1 cellular context compared by ENCODE assay signal in the genomic region with DNA sequence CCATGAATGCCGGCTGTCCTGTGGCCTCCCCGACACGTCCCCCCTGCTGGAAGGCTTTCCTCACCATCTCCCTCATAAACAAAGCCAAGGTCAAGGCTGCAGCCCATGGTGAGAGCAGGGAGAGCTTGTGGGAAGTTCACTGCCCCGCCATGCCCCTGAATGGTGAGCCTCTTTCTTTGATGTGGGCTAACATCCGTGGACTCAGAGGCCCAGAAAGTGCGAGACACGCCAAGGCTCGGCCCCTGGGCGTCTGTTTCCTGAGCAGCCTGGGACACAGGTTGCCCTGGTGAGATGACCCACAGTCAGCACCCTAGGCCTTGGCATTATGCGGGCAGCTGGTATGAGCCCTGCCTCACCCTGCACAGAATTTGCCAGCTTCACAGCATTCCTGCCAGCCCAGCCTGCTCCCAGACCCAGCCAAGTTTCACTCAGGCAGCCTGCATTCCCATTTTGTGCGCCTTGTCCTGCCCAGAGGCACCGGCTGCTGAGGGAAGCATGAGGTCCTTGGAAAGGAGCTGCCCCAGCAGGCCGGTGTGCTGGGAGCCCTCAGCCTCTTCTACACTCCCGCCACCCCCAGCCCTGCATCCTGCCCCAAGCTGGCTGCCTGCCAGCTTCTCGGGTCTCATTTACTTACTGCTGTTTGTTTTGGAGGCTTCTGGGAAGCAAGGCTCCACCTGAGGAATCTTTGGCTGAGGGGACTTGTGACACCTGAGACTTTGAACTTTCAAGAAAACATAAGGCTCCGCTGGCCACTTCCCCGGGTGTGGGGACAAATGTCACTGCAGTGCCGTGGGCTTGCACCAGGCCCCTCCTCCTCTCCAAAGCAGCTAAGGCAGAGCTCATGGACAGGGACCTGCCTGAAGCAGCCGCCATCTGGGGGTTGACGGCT.
TF ChIP-seq lines count a peak whose summit lies in the region.

No MANE protein-coding gene starts in this region.

TF ChIP-seq in HepG2, 621 proteins besides CTCF, POLR2A, EP300 and RAD21 (continued from another document and continues in another):
- TF ChIP-seq E2F1 (CRISPR knock-in tag; IDR thresholded peaks at IDR 0.05) (no peak), ZNF512B (CRISPR knock-in tag; IDR thresholded peaks at IDR 0.05; ENCODE audit: borderline replicate concordance) (0 out of 2 replicates have a peak, but pooled peaks have one; percentile 23), ZNF256 (CRISPR knock-in tag; conservative IDR thresholded peaks at IDR 0.05) (no peak), THRA (CRISPR knock-in tag; IDR thresholded peaks at IDR 0.05; ENCODE audit: borderline replicate concordance) (peak; percentile 98), GABPB1 (CRISPR knock-in tag; IDR thresholded peaks at IDR 0.05) (peak; percentile 72), HMGXB3 (CRISPR knock-in tag; IDR thresholded peaks at IDR 0.05; ENCODE audit: borderline replicate concordance) (0 out of 2 replicates have a peak, but pooled peaks have one; percentile 65), NFRKB (IDR thresholded peaks at IDR 0.05) (no peak), SKIL (CRISPR knock-in tag; IDR thresholded peaks at IDR 0.05; ENCODE audit: borderline replicate concordance) (peak; percentile 100), ZNF253 (CRISPR knock-in tag; IDR thresholded peaks at IDR 0.05; ENCODE audit: borderline replicate concordance) (peak; percentile 39; the same call in 1 of the 2 replicates), FOSL2 (CRISPR knock-in tag; IDR thresholded peaks at IDR 0.05) (peak; percentile 92), TCF7 (IDR thresholded peaks at IDR 0.05; ENCODE audit: low read depth) (peak; percentile 97), ZNF329 (CRISPR knock-in tag; IDR thresholded peaks at IDR 0.05; ENCODE audit: low read depth) (0 out of 2 replicates have a peak, but pooled peaks have one; percentile 41), ZBTB38 (CRISPR knock-in tag; IDR thresholded peaks at IDR 0.05) (no peak; the same call in 1 of the 2 replicates), ZNF773 (CRISPR knock-in tag; IDR thresholded peaks at IDR 0.05; ENCODE audit: borderline replicate concordance) (no peak), KLF16 (CRISPR knock-in tag; IDR thresholded peaks at IDR 0.05) (peak in 1 of 2 experiments; percentile 87; a peak in 1 of 4 replicates), LCORL (IDR thresholded peaks at IDR 0.05) (no peak), LCORL (CRISPR knock-in tag; IDR thresholded peaks at IDR 0.05) (peak; percentile 77), ZNF282 (IDR thresholded peaks at IDR 0.05; ENCODE audit: partially characterized antibody) (no peak), ZNF761 (CRISPR knock-in tag; conservative IDR thresholded peaks at IDR 0.05) (peak; percentile 86), SIN3A (IDR thresholded peaks at IDR 0.05; ENCODE audit: borderline replicate concordance, low read depth, low read length) (peak; percentile 42; the same call in 1 of the 2 replicates), RBM22 (optimal IDR thresholded peaks at IDR 0.05; ENCODE audit: low read length) (no peak), NONO (IDR thresholded peaks at IDR 0.05) (no peak), NONO (CRISPR knock-in tag; conservative IDR thresholded peaks at IDR 0.05) (peak; percentile 70; the same call in 1 of the 2 replicates), SMYD3 (CRISPR knock-in tag; IDR thresholded peaks at IDR 0.05) (no peak), GTF2F1 (IDR thresholded peaks at IDR 0.05; ENCODE audit: low read length) (no peak), GLI4 (CRISPR knock-in tag; IDR thresholded peaks at IDR 0.05; ENCODE audit: borderline replicate concordance) (no peak), NR1H2 (CRISPR knock-in tag; IDR thresholded peaks at IDR 0.05; ENCODE audit: borderline replicate concordance, low read depth) (peak; percentile 72; the same call in 1 of the 2 replicates), TRIM22 (IDR thresholded peaks at IDR 0.05) (no peak), AKAP8 (CRISPR knock-in tag; IDR thresholded peaks at IDR 0.05) (no peak)
- TF ChIP-seq, protein P1, sequence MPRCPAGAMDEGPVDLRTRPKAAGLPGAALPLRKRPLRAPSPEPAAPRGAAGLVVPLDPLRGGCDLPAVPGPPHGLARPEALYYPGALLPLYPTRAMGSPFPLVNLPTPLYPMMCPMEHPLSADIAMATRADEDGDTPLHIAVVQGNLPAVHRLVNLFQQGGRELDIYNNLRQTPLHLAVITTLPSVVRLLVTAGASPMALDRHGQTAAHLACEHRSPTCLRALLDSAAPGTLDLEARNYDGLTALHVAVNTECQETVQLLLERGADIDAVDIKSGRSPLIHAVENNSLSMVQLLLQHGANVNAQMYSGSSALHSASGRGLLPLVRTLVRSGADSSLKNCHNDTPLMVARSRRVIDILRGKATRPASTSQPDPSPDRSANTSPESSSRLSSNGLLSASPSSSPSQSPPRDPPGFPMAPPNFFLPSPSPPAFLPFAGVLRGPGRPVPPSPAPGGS (CRISPR knock-in tag; IDR thresholded peaks at IDR 0.05) = peak; percentile 88
- TF ChIP-seq, protein P2, sequence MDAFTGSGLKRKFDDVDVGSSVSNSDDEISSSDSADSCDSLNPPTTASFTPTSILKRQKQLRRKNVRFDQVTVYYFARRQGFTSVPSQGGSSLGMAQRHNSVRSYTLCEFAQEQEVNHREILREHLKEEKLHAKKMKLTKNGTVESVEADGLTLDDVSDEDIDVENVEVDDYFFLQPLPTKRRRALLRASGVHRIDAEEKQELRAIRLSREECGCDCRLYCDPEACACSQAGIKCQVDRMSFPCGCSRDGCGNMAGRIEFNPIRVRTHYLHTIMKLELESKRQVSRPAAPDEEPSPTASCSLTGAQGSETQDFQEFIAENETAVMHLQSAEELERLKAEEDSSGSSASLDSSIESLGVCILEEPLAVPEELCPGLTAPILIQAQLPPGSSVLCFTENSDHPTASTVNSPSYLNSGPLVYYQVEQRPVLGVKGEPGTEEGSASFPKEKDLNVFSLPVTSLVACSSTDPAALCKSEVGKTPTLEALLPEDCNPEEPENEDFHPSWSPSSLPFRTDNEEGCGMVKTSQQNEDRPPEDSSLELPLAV (CRISPR knock-in tag; conservative IDR thresholded peaks at IDR 0.05; ENCODE audit: low read depth) = no peak
- TF ChIP-seq, protein P3, sequence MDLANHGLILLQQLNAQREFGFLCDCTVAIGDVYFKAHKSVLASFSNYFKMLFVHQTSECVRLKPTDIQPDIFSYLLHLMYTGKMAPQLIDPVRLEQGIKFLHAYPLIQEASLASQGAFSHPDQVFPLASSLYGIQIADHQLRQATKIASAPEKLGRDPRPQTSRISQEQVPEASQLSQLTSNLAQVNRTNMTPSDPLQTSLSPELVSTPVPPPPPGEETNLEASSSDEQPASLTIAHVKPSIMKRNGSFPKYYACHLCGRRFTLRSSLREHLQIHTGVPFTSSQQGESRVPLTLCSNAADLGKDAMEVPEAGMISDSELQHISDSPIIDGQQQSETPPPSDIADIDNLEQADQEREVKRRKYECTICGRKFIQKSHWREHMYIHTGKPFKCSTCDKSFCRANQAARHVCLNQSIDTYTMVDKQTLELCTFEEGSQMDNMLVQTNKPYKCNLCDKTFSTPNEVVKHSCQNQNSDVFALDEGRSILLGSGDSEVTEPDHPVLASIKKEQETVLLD (CRISPR knock-in tag; IDR thresholded peaks at IDR 0.05; ENCODE audit: low read depth) = no peak
- TF ChIP-seq, protein P4, sequence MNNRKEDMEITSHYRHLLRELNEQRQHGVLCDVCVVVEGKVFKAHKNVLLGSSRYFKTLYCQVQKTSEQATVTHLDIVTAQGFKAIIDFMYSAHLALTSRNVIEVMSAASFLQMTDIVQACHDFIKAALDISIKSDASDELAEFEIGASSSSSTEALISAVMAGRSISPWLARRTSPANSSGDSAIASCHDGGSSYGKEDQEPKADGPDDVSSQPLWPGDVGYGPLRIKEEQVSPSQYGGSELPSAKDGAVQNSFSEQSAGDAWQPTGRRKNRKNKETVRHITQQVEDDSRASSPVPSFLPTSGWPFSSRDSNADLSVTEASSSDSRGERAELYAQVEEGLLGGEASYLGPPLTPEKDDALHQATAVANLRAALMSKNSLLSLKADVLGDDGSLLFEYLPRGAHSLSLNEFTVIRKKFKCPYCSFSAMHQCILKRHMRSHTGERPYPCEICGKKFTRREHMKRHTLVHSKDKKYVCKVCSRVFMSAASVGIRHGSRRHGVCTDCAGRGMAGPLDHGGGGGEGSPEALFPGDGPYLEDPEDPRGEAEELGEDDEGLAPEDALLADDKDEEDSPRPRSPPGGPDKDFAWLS (CRISPR knock-in tag; IDR thresholded peaks at IDR 0.05; ENCODE audit: borderline replicate concordance) = no peak
